1 cellular context compared by ENCODE assay signal in the genomic region with DNA sequence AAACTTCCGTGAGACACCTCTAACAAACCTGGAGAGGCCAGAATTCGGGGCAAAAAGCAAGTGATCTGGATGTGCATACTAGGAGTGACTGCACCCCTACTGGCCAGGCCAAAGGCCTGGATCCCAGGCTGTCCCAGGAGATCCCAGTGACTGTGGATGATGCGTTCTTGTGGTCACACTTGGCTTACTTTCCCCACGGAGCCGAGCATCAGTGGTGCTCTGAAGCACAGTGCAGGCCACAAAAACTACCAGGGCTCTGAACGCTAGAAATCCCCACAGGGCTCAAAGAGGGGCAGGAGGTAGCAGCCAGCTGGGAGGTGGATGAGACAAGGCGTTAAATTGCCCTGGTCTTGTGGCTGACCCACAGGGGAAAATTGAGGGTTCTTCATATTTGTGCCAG.
TF ChIP-seq lines count a peak whose summit lies in the region.

No MANE protein-coding gene starts in this region.

TF ChIP-seq in HepG2, 621 proteins besides CTCF, POLR2A, EP300 and RAD21 (continued from another document):
- TF ChIP-seq, protein P1, sequence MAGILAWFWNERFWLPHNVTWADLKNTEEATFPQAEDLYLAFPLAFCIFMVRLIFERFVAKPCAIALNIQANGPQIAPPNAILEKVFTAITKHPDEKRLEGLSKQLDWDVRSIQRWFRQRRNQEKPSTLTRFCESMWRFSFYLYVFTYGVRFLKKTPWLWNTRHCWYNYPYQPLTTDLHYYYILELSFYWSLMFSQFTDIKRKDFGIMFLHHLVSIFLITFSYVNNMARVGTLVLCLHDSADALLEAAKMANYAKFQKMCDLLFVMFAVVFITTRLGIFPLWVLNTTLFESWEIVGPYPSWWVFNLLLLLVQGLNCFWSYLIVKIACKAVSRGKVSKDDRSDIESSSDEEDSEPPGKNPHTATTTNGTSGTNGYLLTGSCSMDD (CRISPR knock-in tag; IDR thresholded peaks at IDR 0.05) = no peak
- TF ChIP-seq ZSCAN29 (CRISPR knock-in tag; conservative IDR thresholded peaks at IDR 0.05) = no peak
- no peak for TF ChIP-seq SP2 (CRISPR knock-in tag; IDR thresholded peaks at IDR 0.05)
- TF ChIP-seq, protein P2, sequence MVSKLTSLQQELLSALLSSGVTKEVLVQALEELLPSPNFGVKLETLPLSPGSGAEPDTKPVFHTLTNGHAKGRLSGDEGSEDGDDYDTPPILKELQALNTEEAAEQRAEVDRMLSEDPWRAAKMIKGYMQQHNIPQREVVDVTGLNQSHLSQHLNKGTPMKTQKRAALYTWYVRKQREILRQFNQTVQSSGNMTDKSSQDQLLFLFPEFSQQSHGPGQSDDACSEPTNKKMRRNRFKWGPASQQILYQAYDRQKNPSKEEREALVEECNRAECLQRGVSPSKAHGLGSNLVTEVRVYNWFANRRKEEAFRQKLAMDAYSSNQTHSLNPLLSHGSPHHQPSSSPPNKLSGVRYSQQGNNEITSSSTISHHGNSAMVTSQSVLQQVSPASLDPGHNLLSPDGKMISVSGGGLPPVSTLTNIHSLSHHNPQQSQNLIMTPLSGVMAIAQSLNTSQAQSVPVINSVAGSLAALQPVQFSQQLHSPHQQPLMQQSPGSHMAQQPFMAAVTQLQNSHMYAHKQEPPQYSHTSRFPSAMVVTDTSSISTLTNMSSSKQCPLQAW (CRISPR knock-in tag; IDR thresholded peaks at IDR 0.05) = 0 out of 2 replicates have a peak, but pooled peaks have one; percentile 10
- TF ChIP-seq, protein P3, sequence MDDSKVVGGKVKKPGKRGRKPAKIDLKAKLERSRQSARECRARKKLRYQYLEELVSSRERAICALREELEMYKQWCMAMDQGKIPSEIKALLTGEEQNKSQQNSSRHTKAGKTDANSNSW (CRISPR knock-in tag; IDR thresholded peaks at IDR 0.05; ENCODE audit: borderline replicate concordance) = no peak
- no peak for TF ChIP-seq ZNF773 (CRISPR knock-in tag; IDR thresholded peaks at IDR 0.05; ENCODE audit: borderline replicate concordance)
- no peak for TF ChIP-seq ZNF101 (CRISPR knock-in tag; IDR thresholded peaks at IDR 0.05; ENCODE audit: borderline replicate concordance, low read depth)
- no peak for TF ChIP-seq SAP130 (CRISPR knock-in tag; IDR thresholded peaks at IDR 0.05; ENCODE audit: low read depth)
- no peak for TF ChIP-seq MED1 (CRISPR knock-in tag; IDR thresholded peaks at IDR 0.05)
- no peak for TF ChIP-seq ZFYVE20 (CRISPR knock-in tag; IDR thresholded peaks at IDR 0.05; ENCODE audit: borderline replicate concordance, low read depth)
- TF ChIP-seq SRSF9 (IDR thresholded peaks at IDR 0.05; ENCODE audit: borderline replicate concordance, insufficient read depth, low read depth, low read length, poor library complexity, severe bottlenecking) = no peak
- TF ChIP-seq, protein P4, sequence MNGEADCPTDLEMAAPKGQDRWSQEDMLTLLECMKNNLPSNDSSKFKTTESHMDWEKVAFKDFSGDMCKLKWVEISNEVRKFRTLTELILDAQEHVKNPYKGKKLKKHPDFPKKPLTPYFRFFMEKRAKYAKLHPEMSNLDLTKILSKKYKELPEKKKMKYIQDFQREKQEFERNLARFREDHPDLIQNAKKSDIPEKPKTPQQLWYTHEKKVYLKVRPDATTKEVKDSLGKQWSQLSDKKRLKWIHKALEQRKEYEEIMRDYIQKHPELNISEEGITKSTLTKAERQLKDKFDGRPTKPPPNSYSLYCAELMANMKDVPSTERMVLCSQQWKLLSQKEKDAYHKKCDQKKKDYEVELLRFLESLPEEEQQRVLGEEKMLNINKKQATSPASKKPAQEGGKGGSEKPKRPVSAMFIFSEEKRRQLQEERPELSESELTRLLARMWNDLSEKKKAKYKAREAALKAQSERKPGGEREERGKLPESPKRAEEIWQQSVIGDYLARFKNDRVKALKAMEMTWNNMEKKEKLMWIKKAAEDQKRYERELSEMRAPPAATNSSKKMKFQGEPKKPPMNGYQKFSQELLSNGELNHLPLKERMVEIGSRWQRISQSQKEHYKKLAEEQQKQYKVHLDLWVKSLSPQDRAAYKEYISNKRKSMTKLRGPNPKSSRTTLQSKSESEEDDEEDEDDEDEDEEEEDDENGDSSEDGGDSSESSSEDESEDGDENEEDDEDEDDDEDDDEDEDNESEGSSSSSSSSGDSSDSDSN (CRISPR knock-in tag; IDR thresholded peaks at IDR 0.05) = no peak
- TF ChIP-seq ZNF34 (CRISPR knock-in tag; IDR thresholded peaks at IDR 0.05; ENCODE audit: borderline replicate concordance) = no peak
- TF ChIP-seq ATM (IDR thresholded peaks at IDR 0.05; ENCODE audit: borderline replicate concordance) = no peak
- TF ChIP-seq ZNF766 (CRISPR knock-in tag; IDR thresholded peaks at IDR 0.05; ENCODE audit: borderline replicate concordance) = no peak
- no peak for TF ChIP-seq IKZF4 (CRISPR knock-in tag; IDR thresholded peaks at IDR 0.05; ENCODE audit: borderline replicate concordance, low read depth, not compliant biosample characterization)
- TF ChIP-seq, protein P5, sequence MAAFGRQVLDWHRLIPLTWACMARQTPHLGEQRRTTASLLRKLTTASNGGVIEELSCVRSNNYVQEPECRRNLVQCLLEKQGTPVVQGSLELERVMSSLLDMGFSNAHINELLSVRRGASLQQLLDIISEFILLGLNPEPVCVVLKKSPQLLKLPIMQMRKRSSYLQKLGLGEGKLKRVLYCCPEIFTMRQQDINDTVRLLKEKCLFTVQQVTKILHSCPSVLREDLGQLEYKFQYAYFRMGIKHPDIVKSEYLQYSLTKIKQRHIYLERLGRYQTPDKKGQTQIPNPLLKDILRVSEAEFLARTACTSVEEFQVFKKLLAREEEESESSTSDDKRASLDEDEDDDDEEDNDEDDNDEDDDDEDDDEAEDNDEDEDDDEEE (CRISPR knock-in tag; IDR thresholded peaks at IDR 0.05) = 0 out of 2 replicates have a peak, but pooled peaks have one; percentile 10
- TF ChIP-seq ZNF468 (CRISPR knock-in tag; IDR thresholded peaks at IDR 0.05) = no peak
- no peak for TF ChIP-seq ZNF891 (CRISPR knock-in tag; IDR thresholded peaks at IDR 0.05)
- no peak for TF ChIP-seq ZNF232 (CRISPR knock-in tag; IDR thresholded peaks at IDR 0.05; ENCODE audit: borderline replicate concordance)
- TF ChIP-seq ZNF777 (CRISPR knock-in tag; IDR thresholded peaks at IDR 0.05) = no peak
- TF ChIP-seq ZNF235 (CRISPR knock-in tag; IDR thresholded peaks at IDR 0.05; ENCODE audit: borderline replicate concordance) = 0 out of 2 replicates have a peak, but pooled peaks have one; percentile 45
- no peak for TF ChIP-seq KLF12 (CRISPR knock-in tag; IDR thresholded peaks at IDR 0.05; ENCODE audit: borderline replicate concordance)
- no peak for TF ChIP-seq ZSCAN25 (CRISPR knock-in tag; IDR thresholded peaks at IDR 0.05)
- 0 out of 2 replicates have a peak, but pooled peaks have one; percentile 25 for TF ChIP-seq ZBTB38 (CRISPR knock-in tag; IDR thresholded peaks at IDR 0.05)
- TF ChIP-seq ZNF703 (CRISPR knock-in tag; IDR thresholded peaks at IDR 0.05; ENCODE audit: borderline replicate concordance) = no peak
- TF ChIP-seq TBP (CRISPR knock-in tag; IDR thresholded peaks at IDR 0.05) = no peak
- TF ChIP-seq, protein P6, sequence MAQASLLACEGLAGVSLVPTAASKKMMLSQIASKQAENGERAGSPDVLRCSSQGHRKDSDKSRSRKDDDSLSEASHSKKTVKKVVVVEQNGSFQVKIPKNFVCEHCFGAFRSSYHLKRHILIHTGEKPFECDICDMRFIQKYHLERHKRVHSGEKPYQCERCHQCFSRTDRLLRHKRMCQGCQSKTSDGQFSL (CRISPR knock-in tag; IDR thresholded peaks at IDR 0.05) = no peak
- TF ChIP-seq ZSCAN30 (CRISPR knock-in tag; IDR thresholded peaks at IDR 0.05) = no peak
- TF ChIP-seq GLI4 (CRISPR knock-in tag; IDR thresholded peaks at IDR 0.05; ENCODE audit: borderline replicate concordance) = no peak
- TF ChIP-seq IKZF1 (IDR thresholded peaks at IDR 0.05) = no peak
- no peak for TF ChIP-seq SOX5 (CRISPR knock-in tag; IDR thresholded peaks at IDR 0.05; ENCODE audit: borderline replicate concordance)
- no peak for TF ChIP-seq PAF1 (CRISPR knock-in tag; IDR thresholded peaks at IDR 0.05)
- no peak for TF ChIP-seq ZFP36L2 (CRISPR knock-in tag; IDR thresholded peaks at IDR 0.05)
- TF ChIP-seq, protein P7, sequence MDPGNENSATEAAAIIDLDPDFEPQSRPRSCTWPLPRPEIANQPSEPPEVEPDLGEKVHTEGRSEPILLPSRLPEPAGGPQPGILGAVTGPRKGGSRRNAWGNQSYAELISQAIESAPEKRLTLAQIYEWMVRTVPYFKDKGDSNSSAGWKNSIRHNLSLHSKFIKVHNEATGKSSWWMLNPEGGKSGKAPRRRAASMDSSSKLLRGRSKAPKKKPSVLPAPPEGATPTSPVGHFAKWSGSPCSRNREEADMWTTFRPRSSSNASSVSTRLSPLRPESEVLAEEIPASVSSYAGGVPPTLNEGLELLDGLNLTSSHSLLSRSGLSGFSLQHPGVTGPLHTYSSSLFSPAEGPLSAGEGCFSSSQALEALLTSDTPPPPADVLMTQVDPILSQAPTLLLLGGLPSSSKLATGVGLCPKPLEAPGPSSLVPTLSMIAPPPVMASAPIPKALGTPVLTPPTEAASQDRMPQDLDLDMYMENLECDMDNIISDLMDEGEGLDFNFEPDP (CRISPR knock-in tag; conservative IDR thresholded peaks at IDR 0.05) = 0 out of 2 replicates have a peak, but pooled peaks have one; percentile 58
- no peak for TF ChIP-seq PCBP2 (optimal IDR thresholded peaks at IDR 0.05; ENCODE audit: low read depth, low read length, poor library complexity, severe bottlenecking)
